In genomic region chr1:157403203-157403602, GRCh38 we compare ENCODE assay signal across 8 cellular contexts.
DNase-seq lines count a peak whose midpoint lies in the region; ATAC-seq, FAIRE-seq and TF ChIP-seq lines count a peak whose summit lies in the region.

No MANE protein-coding gene starts in this region.

- CTCF ChIA-PET in PC-9 (lab: Charles Lee): no interaction called here

- no peak overlapping the region for H3K27ac ChIP-seq in WERI-Rb-1
- no peak overlapping the region for H3K27ac ChIP-seq in PC-9

- ATAC-seq in GM19467 (IDR thresholded peaks at IDR 0.05; ENCODE audit: unreplicated experiment): peak; percentile 53
- ATAC-seq in HG03469 (IDR thresholded peaks at IDR 0.05; ENCODE audit: unreplicated experiment): peak; percentile 66
- no peak for ATAC-seq in left ventricle myocardium superior

- DNase-seq in CD1c-positive myeloid dendritic cell (ENCODE audit: extremely low spot score) (peak; percentile 62), WERI-Rb-1 (peak; percentile 74), urothelium cell line (ENCODE audit: low spot score) (peak; percentile 49), PC-9 (no peak), left ventricle myocardium superior (no peak), T-helper 2 cell (no peak)

- H3K27me3 ChIP-seq in WERI-Rb-1 (ENCODE audit: insufficient read depth, low read depth, severe bottlenecking): no peaks in the 10 kb centered on the region
- H3K27me3 ChIP-seq in PC-9 (ENCODE audit: insufficient read depth, low read depth): no peaks in the 10 kb centered on the region

- no peaks in the 10 kb centered on the region for H3K9me3 ChIP-seq in WERI-Rb-1 (ENCODE audit: severe bottlenecking)
- H3K9me3 ChIP-seq in PC-9 (ENCODE audit: insufficient read depth, low read depth): no peaks in the 10 kb centered on the region

- no peak for TF ChIP-seq CTCF in WERI-Rb-1 (IDR thresholded peaks at IDR 0.05; ENCODE audit: low read depth, low read length)
- TF ChIP-seq CTCF in PC-9 (conservative IDR thresholded peaks at IDR 0.05): no peak

- H3K4me2 ChIP-seq in PC-9: no peak overlapping the region

- no peaks in the 10 kb centered on the region for H4K20me1 ChIP-seq in PC-9 (ENCODE audit: insufficient read depth)

- no peaks in the 10 kb centered on the region for H3K36me3 ChIP-seq in WERI-Rb-1
- no peaks in the 10 kb centered on the region for H3K36me3 ChIP-seq in PC-9 (ENCODE audit: low read depth)

- H3F3A ChIP-seq in PC-9 (ENCODE audit: insufficient read depth, low read depth): no peaks in the 10 kb centered on the region

- no peaks in the 10 kb centered on the region for H3K4me1 ChIP-seq in PC-9 (replicated peaks; ENCODE audit: insufficient read depth)

- H2AFZ ChIP-seq in PC-9: no peak overlapping the region

- H3K79me2 ChIP-seq in PC-9 (ENCODE audit: low read depth): no peaks in the 10 kb centered on the region

- POLR2A ChIA-PET in PC-9 (lab: Charles Lee; ENCODE audit: unreplicated experiment): no interaction called here

- no TSS peak for BruUV-seq in PC-9 (replicated peaks; lab: Mats Ljungman, UMichigan)

- no peaks in the 10 kb centered on the region for H3K9me2 ChIP-seq in PC-9 (ENCODE audit: insufficient read depth)

- FAIRE-seq in urothelium cell line (lab: Jason Lieb, UNC): no peak

- H3K4me3 ChIP-seq in WERI-Rb-1 (ENCODE audit: low read depth, low read length) (no peak overlapping the region), PC-9 (no peak overlapping the region)

- intact Hi-C loops in PC-9 (cut with micrococcal nuclease; ENCODE audit: unreplicated experiment): no loop called here
- intact Hi-C loops in left ventricle myocardium superior (cut with micrococcal nuclease): no loop called here

Comparison
In these comparisons a context has a peak if more than half of its experiments do, and no peak if none do; other contexts are left out.
1. DNase-seq: peak in CD1c-positive myeloid dendritic cell (single experiment), WERI-Rb-1 (single experiment) and urothelium cell line (single experiment); none in PC-9 (0 of 2), left ventricle myocardium superior (single experiment) and T-helper 2 cell (0 of 5).